In genomic region chr7:155800741-155801267, GRCh38 we compare ENCODE assay signal across 1 cellular context.
TF ChIP-seq lines count a peak whose summit lies in the region.

No MANE protein-coding gene starts in this region.

TF ChIP-seq in HepG2, 621 proteins besides CTCF, POLR2A, EP300 and RAD21 (continued from another document):
- peak; percentile 64; the same call in 1 of the 2 replicates for TF ChIP-seq HNF1B (CRISPR knock-in tag; IDR thresholded peaks at IDR 0.05)
- no peak for TF ChIP-seq NFYB (CRISPR knock-in tag; IDR thresholded peaks at IDR 0.05)
- no peak for TF ChIP-seq ADNP (CRISPR knock-in tag; IDR thresholded peaks at IDR 0.05)
- no peak for TF ChIP-seq TGIF2 (CRISPR knock-in tag; IDR thresholded peaks at IDR 0.05)
- no peak for TF ChIP-seq ZNF639 (CRISPR knock-in tag; conservative IDR thresholded peaks at IDR 0.05)
- no peak for TF ChIP-seq PREB (CRISPR knock-in tag; IDR thresholded peaks at IDR 0.05)
- TF ChIP-seq ZNF646 (CRISPR knock-in tag; IDR thresholded peaks at IDR 0.05) = no peak
